ENCODE assay signal across 13 cellular contexts in genomic region chr18:2680216-2680792, GRCh38. TPM values are rescaled to one million over a fixed set of nuclear protein-coding genes. Genes with fewer than 3 reads are reported as not detected.
DNase-seq lines count a peak whose midpoint lies in the region; ATAC-seq, FAIRE-seq and TF ChIP-seq lines count a peak whose summit lies in the region.
"Had no signal": no experiment of that assay in that cellular context is flagged by ENCODE, and none has a peak within 500 bp of the region (broad histone marks: within the 10 kb centered on the region; RNA-seq: fewer than 3 reads in every experiment).

No MANE protein-coding gene starts in this region.

- H3K27me3 ChIP-seq in adipocyte (replicated peaks; ENCODE audit: control insufficient read depth, insufficient read depth, low read length) = no peaks in the 10 kb centered on the region
- H3K27me3 ChIP-seq: SJSA1 had no signal

- no peak for DNase-seq in D721Med (ENCODE audit: insufficient read length, low spot score)
- peak; percentile 51 for DNase-seq in NCI-H82 (lab: John Stamatoyannopoulos, UW)
- peak; percentile 14 for DNase-seq in adipocyte (ENCODE audit: low read depth)
- no peak for DNase-seq in naive thymus-derived CD8-positive, alpha-beta T cell
- no peak for DNase-seq in inferior parietal cortex (ENCODE audit: extremely low spot score)
- DNase-seq in MV-4-11 (lab: John Stamatoyannopoulos, UW) = no peak
- DNase-seq: amniotic stem cell, NCI-H1436, retina had no signal

- peaks cover 7 to 87% (median 44%) of the 10 kb centered on the region in 3 donors for H3K36me3 Mint-ChIP-seq in naive thymus-derived CD8-positive, alpha-beta T cell

- peaks cover 20% of the 10 kb centered on the region for H3K36me3 ChIP-seq in adipocyte (ENCODE audit: control insufficient read depth, insufficient read depth, low read length, severe bottlenecking)

- peak overlapping the region; percentile 7 to 92 (median 65) for H3K27ac Mint-ChIP-seq in naive thymus-derived CD8-positive, alpha-beta T cell

- H3K9ac ChIP-seq in adipocyte (ENCODE audit: low read length) = no peak overlapping the region

- peaks cover 0 to 1% (median 0%) of the 10 kb centered on the region in 9 donors for H3K9me3 Mint-ChIP-seq in naive thymus-derived CD8-positive, alpha-beta T cell

- TF ChIP-seq CTCF in D721Med (IDR thresholded peaks at IDR 0.05; ENCODE audit: insufficient read depth, missing control alignments) = no peak

- H3K4me3 Mint-ChIP-seq in naive thymus-derived CD8-positive, alpha-beta T cell = peak overlapping the region in 1 of 10 donors; percentile 2

- peaks cover 8% of the 10 kb centered on the region for H3K4me1 ChIP-seq in adipocyte (ENCODE audit: control insufficient read depth, insufficient read depth, low read length)
- H3K4me1 ChIP-seq: SJSA1 had no signal

- H3K9me3 ChIP-seq in adipocyte (ENCODE audit: control insufficient read depth, low read length) = no peaks in the 10 kb centered on the region

- H3K4me3 ChIP-seq in adipocyte (ENCODE audit: low read length) = no peak overlapping the region
- H3K4me3 ChIP-seq: lung, SJSA1 had no signal

- H3K27me3 Mint-ChIP-seq in naive thymus-derived CD8-positive, alpha-beta T cell = no peaks in the 10 kb centered on the region

- peak in 1 of 2 donors; percentile 33 for ATAC-seq in naive thymus-derived CD8-positive, alpha-beta T cell
- ATAC-seq in HG03571 (IDR thresholded peaks at IDR 0.05; ENCODE audit: unreplicated experiment) = no peak

- peaks cover 29 to 67% (median 60%) of the 10 kb centered on the region in 4 donors for H3K4me1 Mint-ChIP-seq in naive thymus-derived CD8-positive, alpha-beta T cell

- POLR2A ChIA-PET in naive thymus-derived CD8-positive, alpha-beta T cell (lab: Charles Lee) = interaction anchor here (1.0 to 1.9 kb wide), 2 partner anchors 24 to 43 kb away, joined by 8 to 9 read pairs; partner anchors contain the start of gene SMCHD1

- peak; percentile 96 for FAIRE-seq in D721Med (lab: Jason Lieb, UNC)
- FAIRE-seq: TTC549 had no signal

RNA-seq across cellular contexts. Expression of gene SMCHD1, which starts 24.8 kb away (rescaled TPM):
- 100 to 1,000 TPM; 208 to 215 TPM for total RNA-seq in naive thymus-derived CD8-positive, alpha-beta T cell
- 10 to 100 TPM; 27.7 to 33.7 (median 29.4) TPM for polyA plus RNA-seq in naive thymus-derived CD8-positive, alpha-beta T cell

Comparison
In these comparisons a context has a peak if more than half of its experiments do, and no peak if none do; other contexts are left out.
1. DNase-seq: peak in NCI-H82 (single experiment) and adipocyte (single experiment); none in D721Med (single experiment), naive thymus-derived CD8-positive, alpha-beta T cell (0 of 10), inferior parietal cortex (single experiment) and MV-4-11 (single experiment).